Comparison of ENCODE assay signal across 9 cellular contexts in genomic region chr20:39825950-39826349, GRCh38.
DNase-seq lines count a peak whose midpoint lies in the region; ATAC-seq, FAIRE-seq and TF ChIP-seq lines count a peak whose summit lies in the region.
"Had no signal": no experiment of that assay in that cellular context is flagged by ENCODE, and none has a peak within 500 bp of the region (broad histone marks: within the 10 kb centered on the region; RNA-seq: fewer than 3 reads in every experiment).

No MANE protein-coding gene starts in this region.

- DNase-seq in GM18507 (ENCODE audit: extremely low spot score, insufficient read length, low read depth) (no peak), foreskin keratinocyte (peak; percentile 58 to 78), SK-N-DZ (ENCODE audit: low spot score) (no peak), DMS 273 treated with DMSO at 0.1 percent for 48 hours (lab: John Stamatoyannopoulos, UW) (no peak), CD1c-positive myeloid dendritic cell (ENCODE audit: extremely low spot score) (no peak), HuH-7.5 (ENCODE audit: low spot score) (no peak)
- DNase-seq: NK-92 treated with Interleukin-12 subunit alpha and Interleukin-12 subunit beta, amount 100 ng/mL, for 24 hours had no signal

- ATAC-seq in GM21576 (IDR thresholded peaks at IDR 0.05; ENCODE audit: unreplicated experiment): peak; percentile 49
- peak; percentile 50 for ATAC-seq in HG03460 (IDR thresholded peaks at IDR 0.05; ENCODE audit: unreplicated experiment)
- ATAC-seq in foreskin keratinocyte: peak; percentile 46

- FAIRE-seq in GM18507 (lab: Jason Lieb, UNC): peak; percentile 91

- no peaks in the 10 kb centered on the region for H3K27me3 ChIP-seq in foreskin keratinocyte

- TF ChIP-seq CTCF in foreskin keratinocyte (conservative IDR thresholded peaks at IDR 0.05): no peak

- peaks cover 25% of the 10 kb centered on the region for H3K4me1 ChIP-seq in foreskin keratinocyte

- no peak overlapping the region for H3K27ac ChIP-seq in foreskin keratinocyte

Comparison
In these comparisons a context has a peak if more than half of its experiments do, and no peak if none do; other contexts are left out.
1. DNase-seq: peak in foreskin keratinocyte (2 of 2); none in GM18507 (single experiment), SK-N-DZ (single experiment), DMS 273 treated with DMSO at 0.1 percent for 48 hours (single experiment), CD1c-positive myeloid dendritic cell (single experiment) and HuH-7.5 (single experiment).
2. Peak in every context shown above with its lines, with median percentiles within 50 percentile points of each other: ATAC-seq.